ENCODE assay signal across 9 cellular contexts in the genomic region with DNA sequence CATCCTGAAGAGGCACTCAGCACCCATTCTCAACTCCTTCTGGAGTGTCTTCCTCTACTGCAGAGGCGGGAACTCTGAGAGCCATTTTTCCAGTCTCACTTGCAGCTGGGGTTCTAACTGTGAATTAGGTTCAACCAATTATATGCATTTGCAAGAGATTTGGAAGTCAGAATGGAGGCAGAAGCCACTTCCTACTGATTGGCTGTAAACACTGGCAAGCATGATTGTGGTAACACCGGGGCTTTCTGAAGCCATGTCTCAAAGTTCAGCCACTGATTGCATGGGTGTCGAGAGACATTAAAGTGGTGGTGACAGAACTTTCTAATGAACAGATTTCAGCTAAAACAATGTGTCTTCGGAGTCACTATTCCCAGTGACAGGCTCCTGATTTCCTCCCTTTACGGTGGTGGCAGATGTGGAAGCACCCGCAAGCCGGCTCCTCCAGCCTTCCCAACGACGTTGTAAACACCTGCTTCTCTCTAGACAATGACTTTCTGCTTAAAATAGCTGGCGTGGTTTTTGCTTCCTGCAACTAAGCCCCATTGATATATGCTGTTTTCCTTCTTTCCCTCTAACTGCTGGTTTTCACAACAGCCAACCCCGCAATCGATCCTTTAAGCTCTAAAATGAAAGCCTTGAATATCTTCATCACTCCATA.
A peak's percentile ranks its signal among the peaks of the same experiment; 100 is the strongest.
DNase-seq lines count a peak whose midpoint lies in the region; ATAC-seq and TF ChIP-seq lines count a peak whose summit lies in the region.
"Had no signal": no experiment of that assay in that cellular context is flagged by ENCODE, and none has a peak within 500 bp of the region (broad histone marks: within the 10 kb centered on the region; RNA-seq: fewer than 3 reads in every experiment).

No MANE protein-coding gene starts in this region.

- no TSS peak for BruUV-seq in mammary epithelial cell (replicated peaks; lab: Mats Ljungman, UMichigan)

- no peaks in the 10 kb centered on the region for H3K79me2 ChIP-seq in mammary epithelial cell (ENCODE audit: insufficient read depth, low read length)

- no peaks in the 10 kb centered on the region for H4K20me1 ChIP-seq in mammary epithelial cell (ENCODE audit: insufficient read depth, low read length)

- intact Hi-C loops in mammary epithelial cell (cut with micrococcal nuclease), result loop anchor here (5.0 kb wide), 1 partner anchor 95 kb away; no protein-coding TSS in a partner anchor

- H3K4me2 ChIP-seq in mammary epithelial cell (ENCODE audit: insufficient read depth, low read depth, low read length), result no peak overlapping the region

- peak overlapping the region; percentile 96 for H3K27ac ChIP-seq in mammary epithelial cell (ENCODE audit: insufficient read depth, low read depth, low read length)

- no peak overlapping the region for H3K27ac Mint-ChIP-seq in stimulated activated effector memory CD8-positive, alpha-beta T cell treated with anti-CD3 and anti-CD28 coated beads, Interleukin-12 subunit alpha, Interleukin-12 subunit beta, amount 100 ng/mL, for 72 hours

- TF ChIP-seq CTCF in NB4 (IDR thresholded peaks at IDR 0.05; ENCODE audit: low read depth, low read length) (no peak), mammary epithelial cell (conservative IDR thresholded peaks at IDR 0.05 in 1 of 2, IDR thresholded peaks at IDR 0.05 in 1 of 2; ENCODE audit: extremely low read depth in 1 of 2, insufficient read depth in 1 of 2, low read depth in 1 of 2, low read length in 2 of 2) (no peak)

- H3K36me3 ChIP-seq in mammary epithelial cell (ENCODE audit: insufficient read depth, low read length), result peaks cover 3% of the 10 kb centered on the region

- dilution Hi-C loops in mammary epithelial cell (cut with HindIII; ENCODE audit: low sequenced_read_pairs), result no loop called here

- H3K36me3 Mint-ChIP-seq in stimulated activated effector memory CD8-positive, alpha-beta T cell treated with anti-CD3 and anti-CD28 coated beads, Interleukin-12 subunit alpha, Interleukin-12 subunit beta, amount 100 ng/mL, for 72 hours, result peaks cover 13% of the 10 kb centered on the region

- CTCF ChIA-PET in mammary epithelial cell (lab: Charles Lee; ENCODE audit: low non-redundant PET), result no interaction called here

- no peak overlapping the region for H3K9ac ChIP-seq in mammary epithelial cell (ENCODE audit: insufficient read depth, low read length)

- peaks cover 41% of the 10 kb centered on the region for H3K4me1 ChIP-seq in mammary epithelial cell (ENCODE audit: insufficient read depth, low read length)

- no peaks in the 10 kb centered on the region for H3K9me3 ChIP-seq in mammary epithelial cell (replicated peaks; ENCODE audit: insufficient read depth, low read length)

- in situ Hi-C loops in mammary epithelial cell (cut with MboI; ENCODE audit: low sequenced_read_pairs in 2 of 2), result no loop called here

- H3K4me3 Mint-ChIP-seq in stimulated activated effector memory CD8-positive, alpha-beta T cell treated with anti-CD3 and anti-CD28 coated beads, Interleukin-12 subunit alpha, Interleukin-12 subunit beta, amount 100 ng/mL, for 72 hours, result peak overlapping the region; percentile 26

- no peaks in the 10 kb centered on the region for H3K9me3 Mint-ChIP-seq in stimulated activated effector memory CD8-positive, alpha-beta T cell treated with anti-CD3 and anti-CD28 coated beads, Interleukin-12 subunit alpha, Interleukin-12 subunit beta, amount 100 ng/mL, for 72 hours

- H3K27me3 ChIP-seq in mammary epithelial cell (ENCODE audit: insufficient read depth, low read length), result no peaks in the 10 kb centered on the region

- DNase-seq in NCI-H146 (lab: John Stamatoyannopoulos, UW), result peak; percentile 5
- DNase-seq in NCI-H146 treated with DMSO at 0.1 percent for 48 hours (lab: John Stamatoyannopoulos, UW; ENCODE audit: unreplicated experiment), result no peak
- DNase-seq in NB4 (ENCODE audit: low read depth), result peak; percentile 23
- DNase-seq in mammary epithelial cell, result no peak
- DNase-seq in stimulated activated effector memory CD8-positive, alpha-beta T cell treated with anti-CD3 and anti-CD28 coated beads, Interleukin-12 subunit alpha, Interleukin-12 subunit beta, amount 100 ng/mL, for 72 hours (ENCODE audit: low spot score in 2 of 2), result no peak
- DNase-seq in NCI-H2227 (lab: John Stamatoyannopoulos, UW; ENCODE audit: unreplicated experiment), result no peak
- DNase-seq in activated CD4-positive, alpha-beta T cell treated with anti-CD3 and anti-CD28 coated beads, Interleukin-2, amount 50 U/mL, for 48 hours, result no peak
- no peak for DNase-seq in stimulated activated CD8-positive, alpha-beta memory T cell treated with anti-CD3 and anti-CD28 coated beads, Interleukin-4, amount 100 ng/mL, for 48 hours
- DNase-seq: ACHN had no signal

- no peak for TF ChIP-seq POLR2A in NB4 (IDR thresholded peaks at IDR 0.05; ENCODE audit: extremely low read depth, insufficient read length)

- peak; percentile 58 for ATAC-seq in stimulated activated effector memory CD8-positive, alpha-beta T cell treated with anti-CD3 and anti-CD28 coated beads, Interleukin-12 subunit alpha, Interleukin-12 subunit beta, amount 100 ng/mL, for 72 hours

- no peak overlapping the region for H3K4me3 ChIP-seq in NB4 (ENCODE audit: low read depth, low read length)
- H3K4me3 ChIP-seq in mammary epithelial cell (replicated peaks in 1 of 3; ENCODE audit: insufficient read depth in 1 of 3, low read depth in 2 of 3, low read length in 3 of 3), result no peak overlapping the region

- no peak overlapping the region for H2AFZ ChIP-seq in mammary epithelial cell (ENCODE audit: low read depth, low read length)

- 84% methylated on average over 12 of the region's 12 CpGs for WGBS in mammary epithelial cell (ENCODE audit: low coverage, missing lambda C conversion rate)

- peaks cover 49% of the 10 kb centered on the region for H3K4me1 Mint-ChIP-seq in stimulated activated effector memory CD8-positive, alpha-beta T cell treated with anti-CD3 and anti-CD28 coated beads, Interleukin-12 subunit alpha, Interleukin-12 subunit beta, amount 100 ng/mL, for 72 hours

Comparison
In these comparisons a context has a peak if more than half of its experiments do, and no peak if none do; other contexts are left out.
1. DNase-seq: peak in NCI-H146 (single experiment) and NB4 (single experiment); none in NCI-H146 treated with DMSO at 0.1 percent for 48 hours (single experiment), mammary epithelial cell (single experiment), stimulated activated effector memory CD8-positive, alpha-beta T cell treated with anti-CD3 and anti-CD28 coated beads, Interleukin-12 subunit alpha, Interleukin-12 subunit beta, amount 100 ng/mL, for 72 hours (0 of 2), NCI-H2227 (single experiment), activated CD4-positive, alpha-beta T cell treated with anti-CD3 and anti-CD28 coated beads, Interleukin-2, amount 50 U/mL, for 48 hours (0 of 2) and stimulated activated CD8-positive, alpha-beta memory T cell treated with anti-CD3 and anti-CD28 coated beads, Interleukin-4, amount 100 ng/mL, for 48 hours (single experiment).